In genomic region chrX:139759637-139760036, GRCh38 we compare ENCODE assay signal across 7 cellular contexts. TPM values are rescaled to one million over a fixed set of nuclear protein-coding genes. Genes with fewer than 3 reads are reported as not detected.
DNase-seq lines count a peak whose midpoint lies in the region; ATAC-seq and TF ChIP-seq lines count a peak whose summit lies in the region.

No MANE protein-coding gene starts in this region.

- H3K79me2 ChIP-seq in osteoblast (ENCODE audit: insufficient read depth, low read length) = no peaks in the 10 kb centered on the region

- no peak overlapping the region for H3K4me2 ChIP-seq in osteoblast (ENCODE audit: insufficient read depth, low read length)

- H3K27me3 ChIP-seq in osteoblast (ENCODE audit: insufficient read depth, low read length) = no peaks in the 10 kb centered on the region

- no peak for ATAC-seq in GM21723 (IDR thresholded peaks at IDR 0.05; ENCODE audit: unreplicated experiment)

- H4K20me1 ChIP-seq in osteoblast (ENCODE audit: insufficient read depth, low read length) = no peaks in the 10 kb centered on the region

- no peaks in the 10 kb centered on the region for H3K36me3 ChIP-seq in osteoblast (ENCODE audit: insufficient read depth, low read length)

- no peak for DNase-seq in GM10266 (ENCODE audit: extremely low spot score)
- peak; percentile 30 for DNase-seq in LHCN-M2 (ENCODE audit: low read depth)
- peak; percentile 30 to 51 for DNase-seq in cardiac fibroblast (ENCODE audit: low read depth in 2 of 2)
- no peak for DNase-seq in osteoblast (ENCODE audit: insufficient read length, low spot score, missing footprints)
- no peak for DNase-seq in DMS114 treated with DMSO at 0.1 percent for 48 hours (lab: John Stamatoyannopoulos, UW; ENCODE audit: unreplicated experiment)
- DNase-seq in GM19240 (ENCODE audit: insufficient read length, low spot score) = no peak

- no peak overlapping the region for H2AFZ ChIP-seq in osteoblast (ENCODE audit: low read length)

- H3K9me3 ChIP-seq in osteoblast (ENCODE audit: low read depth, low read length) = no peaks in the 10 kb centered on the region

- H3K4me3 ChIP-seq in cardiac fibroblast (replicated peaks in 1 of 2; ENCODE audit: low read depth in 2 of 2, low read length in 2 of 2) (no peak overlapping the region), osteoblast (ENCODE audit: insufficient read depth, low read length) (no peak overlapping the region)

- H3K4me1 ChIP-seq in osteoblast (ENCODE audit: insufficient read depth, low read length) = no peaks in the 10 kb centered on the region

- no peak overlapping the region for H3K27ac ChIP-seq in osteoblast (ENCODE audit: low read depth, low read length)

- peak; percentile 32 for TF ChIP-seq CTCF in GM10266 (IDR thresholded peaks at IDR 0.05; ENCODE audit: control insufficient read depth, insufficient read depth, low read depth, missing control alignments)
- TF ChIP-seq CTCF in cardiac fibroblast (IDR thresholded peaks at IDR 0.05; ENCODE audit: low read depth, low read length) = peak; percentile 47
- TF ChIP-seq CTCF in osteoblast (IDR thresholded peaks at IDR 0.05; ENCODE audit: extremely low read depth, low read depth, low read length) = peak; percentile 54

RNA-seq across cellular contexts. Expression of gene MCF2, which starts 51.7 kb away (rescaled TPM):
- total RNA-seq in LHCN-M2 (2014; rRNA removed) = 1.9 and 3.2 TPM in 2 replicates
- polyA plus RNA-seq in LHCN-M2 (2012) = 0.69 TPM
- 0.29 TPM in 1 of 2 replicates, not detected in the other for total RNA-seq in osteoblast

Comparison
In these comparisons a context has a peak if more than half of its experiments do, and no peak if none do; other contexts are left out.
1. DNase-seq: peak in LHCN-M2 (single experiment) and cardiac fibroblast (2 of 2); none in GM10266 (single experiment), osteoblast (single experiment), DMS114 treated with DMSO at 0.1 percent for 48 hours (single experiment) and GM19240 (single experiment).
2. Peak in every context shown above with its lines, with median percentiles within 50 percentile points of each other: CTCF ChIP-seq.